In the genomic region with DNA sequence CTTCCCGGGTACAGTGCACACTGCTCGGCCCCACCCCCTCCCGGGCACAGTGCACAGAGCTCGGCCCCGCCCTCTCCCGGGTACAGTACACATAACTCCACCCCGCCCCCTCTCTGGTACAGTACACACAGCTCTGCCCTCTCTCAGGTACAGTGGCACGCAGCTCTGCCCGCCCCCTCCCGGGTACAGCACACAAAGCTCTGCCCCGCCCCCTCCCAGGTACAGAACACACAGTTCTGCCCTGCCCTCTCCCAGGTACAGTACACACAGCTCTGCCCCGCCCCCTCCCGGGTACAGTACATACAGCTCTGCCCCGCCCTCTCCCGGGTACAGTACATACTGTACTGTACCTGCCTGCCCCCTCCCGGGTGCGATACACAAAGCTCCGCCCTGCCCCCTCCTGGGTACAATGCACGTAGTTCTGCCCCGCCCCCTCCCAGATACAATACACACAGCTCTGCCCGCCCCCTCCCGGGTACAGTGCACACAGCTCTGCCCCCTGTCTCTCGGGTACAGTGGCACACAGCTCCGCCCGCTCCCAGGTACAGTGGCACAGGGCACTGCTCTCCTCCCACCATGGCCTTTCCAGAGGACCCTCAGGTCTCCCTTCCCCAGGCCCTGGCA, we compare ENCODE assay signal across 9 cellular contexts. TPM values are rescaled to one million over a fixed set of nuclear protein-coding genes. Genes with fewer than 3 reads are reported as not detected.
DNase-seq lines count a peak whose midpoint lies in the region; ATAC-seq and TF ChIP-seq lines count a peak whose summit lies in the region.
"Had no signal": no experiment of that assay in that cellular context is flagged by ENCODE, and none has a peak within 500 bp of the region (broad histone marks: within the 10 kb centered on the region; RNA-seq: fewer than 3 reads in every experiment).

No MANE protein-coding gene starts in this region.

- TF ChIP-seq CTCF in mammary epithelial cell (conservative IDR thresholded peaks at IDR 0.05 in 1 of 2, IDR thresholded peaks at IDR 0.05 in 1 of 2; ENCODE audit: extremely low read depth in 1 of 2, insufficient read depth in 1 of 2, low read depth in 1 of 2, low read length in 2 of 2), result peak in 1 of 2 donors; percentile 41
- TF ChIP-seq CTCF in upper lobe of left lung (IDR thresholded peaks at IDR 0.05), result no peak

- no peak overlapping the region for H3K4me3 ChIP-seq in mammary epithelial cell (replicated peaks in 1 of 3; ENCODE audit: insufficient read depth in 1 of 3, low read depth in 2 of 3, low read length in 3 of 3)
- H3K4me3 ChIP-seq in upper lobe of left lung, result no peak overlapping the region
- H3K4me3 ChIP-seq: SJSA1 had no signal

- WGBS in mammary epithelial cell (ENCODE audit: low coverage, missing lambda C conversion rate), result 53% methylated on average over 11 of the region's 25 CpGs
- WGBS in upper lobe of left lung, 2 donors, result 63 to 78% methylated on average over 5 to 19 of the region's 25 CpGs

- no peaks in the 10 kb centered on the region for H3K9me3 ChIP-seq in mammary epithelial cell (replicated peaks; ENCODE audit: insufficient read depth, low read length)
- no peaks in the 10 kb centered on the region for H3K9me3 ChIP-seq in upper lobe of left lung
- H3K9me3 ChIP-seq: SJSA1 had no signal

- ATAC-seq in upper lobe of left lung (ENCODE audit: low FRiP score in 2 of 2), result peak; percentile 61 to 93

- no TSS peak for BruUV-seq in mammary epithelial cell (replicated peaks; lab: Mats Ljungman, UMichigan)

- intact Hi-C loops in mammary epithelial cell (cut with micrococcal nuclease), result loop anchor here (1.0 to 10.0 kb wide), 6 partner anchors 29 to 619 kb away; no protein-coding TSS in a partner anchor

- no peaks in the 10 kb centered on the region for H4K20me1 ChIP-seq in mammary epithelial cell (ENCODE audit: insufficient read depth, low read length)

- H3K79me2 ChIP-seq in mammary epithelial cell (ENCODE audit: insufficient read depth, low read length), result no peaks in the 10 kb centered on the region

- peak overlapping the region; percentile 40 for H3K4me2 ChIP-seq in mammary epithelial cell (ENCODE audit: insufficient read depth, low read depth, low read length)

- TF ChIP-seq POLR2A in upper lobe of left lung (IDR thresholded peaks at IDR 0.05), result no peak

- H3K4me1 ChIP-seq in mammary epithelial cell (ENCODE audit: insufficient read depth, low read length) (peaks cover 22% of the 10 kb centered on the region), upper lobe of left lung (peaks cover 0 to 13% (median 2%) of the 10 kb centered on the region in 4 donors)
- H3K4me1 ChIP-seq: SJSA1 had no signal

- DNase-seq in SIG-M5 treated with dmso at 0.1 percent for 504 hours (lab: John Stamatoyannopoulos, UW; ENCODE audit: unreplicated experiment), result peak; percentile 31
- DNase-seq in SIG-M5 (lab: John Stamatoyannopoulos, UW), result no peak
- DNase-seq in NCI-H2227 treated with DMSO at 0.1 percent for 48 hours (lab: John Stamatoyannopoulos, UW), result peak; percentile 27
- DNase-seq in mammary epithelial cell, result peak; percentile 82
- peak; percentile 86 to 96 for DNase-seq in upper lobe of left lung
- DNase-seq in KG1 (lab: John Stamatoyannopoulos, UW), result no peak
- DNase-seq in activated gamma-delta T cell treated with Interleukin-2 at 50 U/mL for 16 hours, result no peak
- no peak for DNase-seq in hypothalamus (lab: John Stamatoyannopoulos, UW)

- peak overlapping the region; percentile 50 for H3K27ac ChIP-seq in mammary epithelial cell (ENCODE audit: insufficient read depth, low read depth, low read length)
- H3K27ac ChIP-seq in upper lobe of left lung, result no peak overlapping the region
- H3K27ac ChIP-seq: SJSA1 had no signal

- CTCF ChIA-PET in mammary epithelial cell (lab: Charles Lee; ENCODE audit: low non-redundant PET), result interaction anchor here (0.5 to 1.3 kb wide), 7 partner anchors 49 to 766 kb away, joined by 3 to 19 read pairs (median 6); no protein-coding TSS in a partner anchor

- dilution Hi-C loops in mammary epithelial cell (cut with HindIII; ENCODE audit: low sequenced_read_pairs), result no loop called here

- no peaks in the 10 kb centered on the region for H3K27me3 ChIP-seq in mammary epithelial cell (ENCODE audit: insufficient read depth, low read length)
- H3K27me3 ChIP-seq in upper lobe of left lung, result no peaks in the 10 kb centered on the region

- H2AFZ ChIP-seq in mammary epithelial cell (ENCODE audit: low read depth, low read length), result peak overlapping the region; percentile 80

- in situ Hi-C loops in mammary epithelial cell (cut with MboI; ENCODE audit: low sequenced_read_pairs in 2 of 2), result no loop called here

- no peaks in the 10 kb centered on the region for H3K36me3 ChIP-seq in mammary epithelial cell (ENCODE audit: insufficient read depth, low read length)
- H3K36me3 ChIP-seq in upper lobe of left lung, result no peaks in the 10 kb centered on the region
- H3K36me3 ChIP-seq: SJSA1 had no signal

- H3K9ac ChIP-seq in mammary epithelial cell (ENCODE audit: insufficient read depth, low read length), result no peak overlapping the region

- no peak for TF ChIP-seq EP300 in upper lobe of left lung (IDR thresholded peaks at IDR 0.05)

RNA-seq across cellular contexts. Expression of gene PRR20G, which starts 16.4 kb away (rescaled TPM):
- total RNA-seq in mammary epithelial cell (not detected), upper lobe of left lung (not detected)
- polyA plus RNA-seq in mammary epithelial cell, result not detected
- not detected for polyA minus RNA-seq in mammary epithelial cell
- total RNA-seq: SJSA1 had no signal

Comparison
In these comparisons a context has a peak if more than half of its experiments do, and no peak if none do; other contexts are left out.
1. DNase-seq: peak in SIG-M5 treated with dmso at 0.1 percent for 504 hours (single experiment), NCI-H2227 treated with DMSO at 0.1 percent for 48 hours (single experiment), mammary epithelial cell (single experiment) and upper lobe of left lung (2 of 2); none in SIG-M5 (single experiment), KG1 (single experiment), activated gamma-delta T cell treated with Interleukin-2 at 50 U/mL for 16 hours (single experiment) and hypothalamus (0 of 51).